Comparison of ENCODE assay signal across 18 cellular contexts in genomic region chr10:78306358-78306757, GRCh38.
DNase-seq lines count a peak whose midpoint lies in the region; ATAC-seq, FAIRE-seq and TF ChIP-seq lines count a peak whose summit lies in the region.
"Had no signal": no experiment of that assay in that cellular context is flagged by ENCODE, and none has a peak within 500 bp of the region (broad histone marks: within the 10 kb centered on the region; RNA-seq: fewer than 3 reads in every experiment).

No MANE protein-coding gene starts in this region.

- H2BK12ac ChIP-seq in H1 (ENCODE audit: low read depth, low read length) (no peak overlapping the region), neuronal stem cell (ENCODE audit: low read length) (no peak overlapping the region)

- H2AK5ac ChIP-seq in H1 (ENCODE audit: low read depth, low read length), result no peak overlapping the region
- H2AK5ac ChIP-seq in neuronal stem cell (ENCODE audit: low read depth, low read length), result peak overlapping the region; percentile 44

- H3K27me3 ChIP-seq in colonic mucosa (no peaks in the 10 kb centered on the region), H1 (replicated peaks in 1 of 4; ENCODE audit: control insufficient read depth in 3 of 4, extremely low read depth in 1 of 4, insufficient read depth in 3 of 4, low read length in 3 of 4) (0 out of 7 replicates have a peak, but pooled peaks cover 0 to 3% (median 0%) of the 10 kb centered on the region in 4 experiments), neuronal stem cell (ENCODE audit: control insufficient read depth in 3 of 3, insufficient read depth in 3 of 3, low read depth in 1 of 3, low read length in 3 of 3) (no peaks in the 10 kb centered on the region), sigmoid colon (no peaks in the 10 kb centered on the region)
- H3K27me3 ChIP-seq: BE2C, MG63 had no signal

- no peaks in the 10 kb centered on the region for H3K4me1 ChIP-seq in colonic mucosa
- H3K4me1 ChIP-seq in H1 (replicated peaks in 1 of 4; ENCODE audit: control insufficient read depth in 3 of 4, insufficient read depth in 4 of 4, low read length in 3 of 4), result peaks cover 7 to 10% (median 7%) of the 10 kb centered on the region in 4 experiments
- H3K4me1 ChIP-seq in neuronal stem cell (ENCODE audit: control insufficient read depth in 2 of 2, insufficient read depth in 1 of 2, low read depth in 1 of 2, low read length in 2 of 2), result peaks cover 9 to 10% of the 10 kb centered on the region in 2 donors
- H3K4me1 ChIP-seq in sigmoid colon, result peaks cover 0 to 53% (median 38%) of the 10 kb centered on the region in 4 donors

- no peak overlapping the region for H2BK5ac ChIP-seq in H1 (ENCODE audit: low read depth, low read length)
- H2BK5ac ChIP-seq in neuronal stem cell (ENCODE audit: low read length), result peak overlapping the region; percentile 32

- H2BK120ac ChIP-seq in H1 (replicated peaks; ENCODE audit: low read depth, low read length) (no peak overlapping the region), neuronal stem cell (ENCODE audit: low read depth, low read length) (no peak overlapping the region)

- no peak for TF ChIP-seq RAD21 in H1 (IDR thresholded peaks at IDR 0.05 in 1 of 2, conservative IDR thresholded peaks at IDR 0.05 in 1 of 2; ENCODE audit: low read depth in 2 of 2, low read length in 2 of 2)

- H3K79me2 ChIP-seq in H1 (ENCODE audit: control insufficient read depth in 1 of 2, insufficient read depth in 2 of 2, low read length in 2 of 2), result no peaks in the 10 kb centered on the region

- H3K36me3 ChIP-seq in colonic mucosa (no peaks in the 10 kb centered on the region), H1 (ENCODE audit: control insufficient read depth in 2 of 4, insufficient read depth in 4 of 4, low read length in 3 of 4) (no peaks in the 10 kb centered on the region), neuronal stem cell (replicated peaks in 1 of 2; ENCODE audit: control insufficient read depth in 2 of 2, insufficient read depth in 2 of 2, low read length in 2 of 2) (no peaks in the 10 kb centered on the region), sigmoid colon (no peaks in the 10 kb centered on the region)
- H3K36me3 ChIP-seq: BE2C had no signal

- no peaks in the 10 kb centered on the region for H3K9me3 ChIP-seq in colonic mucosa
- H3K9me3 ChIP-seq in H1 (ENCODE audit: insufficient read depth in 2 of 2, low read depth in 1 of 2, low read length in 1 of 2), result no peaks in the 10 kb centered on the region
- H3K9me3 ChIP-seq in neuronal stem cell (replicated peaks in 1 of 2; ENCODE audit: control insufficient read depth in 2 of 2, insufficient read depth in 1 of 2, low read depth in 1 of 2, low read length in 2 of 2), result no peaks in the 10 kb centered on the region
- no peaks in the 10 kb centered on the region for H3K9me3 ChIP-seq in sigmoid colon
- H3K9me3 ChIP-seq: BE2C, MG63 had no signal

- no peak for ATAC-seq in HG03280 (IDR thresholded peaks at IDR 0.05; ENCODE audit: unreplicated experiment)
- ATAC-seq: HepG2, K562, PC-3 had no signal

- no peak overlapping the region for H3K56ac ChIP-seq in H1 (replicated peaks; ENCODE audit: insufficient read length, low read depth, low read length)

- H3K9ac ChIP-seq in colonic mucosa (ENCODE audit: low read depth in 2 of 2, low read length in 2 of 2), result no peak overlapping the region
- no peak overlapping the region for H3K9ac ChIP-seq in H1 (replicated peaks in 1 of 4; ENCODE audit: extremely low read depth in 1 of 4, low read depth in 3 of 4, low read length in 3 of 4)
- H3K9ac ChIP-seq in neuronal stem cell (ENCODE audit: low read depth, low read length, poor library complexity), result no peak overlapping the region

- DNase-seq in colonic mucosa, result peak; percentile 13
- DNase-seq in H1 (ENCODE audit: low read depth in 1 of 2, low spot score in 2 of 2), result peak in 1 of 2 experiments; percentile 10
- no peak for DNase-seq in neuronal stem cell (ENCODE audit: low spot score)
- peak; percentile 11 for DNase-seq in stimulated activated CD8-positive, alpha-beta memory T cell treated with anti-CD3 and anti-CD28 coated beads, Interleukin-4, amount 100 ng/mL, for 48 hours
- DNase-seq in NOMO-1 treated with DMSO at 0.1 percent for 48 hours (lab: John Stamatoyannopoulos, UW; ENCODE audit: unreplicated experiment), result no peak
- DNase-seq in sigmoid colon, result no peak
- DNase-seq: BE2C, H7, HFFc6, MG63, NCI-H1694 treated with DMSO at 0.1 percent for 48 hours, NCI-H446 treated with DMSO at 0.1 percent for 48 hours, PC-3, Right ventricle myocardium superior had no signal

- intact Hi-C loops in colonic mucosa (cut with DNase I), result loop anchor here (10.0 kb wide), 2 partner anchors 262 to 888 kb away; no protein-coding TSS in a partner anchor
- intact Hi-C loops in sigmoid colon (cut with DNase I), result loop anchor here (5.0 to 10.0 kb wide), 2 partner anchors 126 to 448 kb away; no protein-coding TSS in a partner anchor

- peak overlapping the region; percentile 10 for H4K5ac ChIP-seq in H1 (ENCODE audit: insufficient read length, low read depth, low read length)

- H2AFZ ChIP-seq in H1 (ENCODE audit: low read length), result no peak overlapping the region
- no peak overlapping the region for H2AFZ ChIP-seq in neuronal stem cell (ENCODE audit: low read length)

- H4K8ac ChIP-seq in H1 (ENCODE audit: extremely low read depth, insufficient read depth, low read length) (no peak overlapping the region), neuronal stem cell (ENCODE audit: low read depth, low read length) (no peak overlapping the region)

- TF ChIP-seq EP300 in H1 (IDR thresholded peaks at IDR 0.05; ENCODE audit: borderline replicate concordance in 1 of 2, low read depth in 2 of 2, low read length in 2 of 2) (no peak), sigmoid colon (IDR thresholded peaks at IDR 0.05) (no peak)

- H4K20me1 ChIP-seq in H1 (replicated peaks in 1 of 2; ENCODE audit: control insufficient read depth in 1 of 2, insufficient read depth in 2 of 2, low read length in 2 of 2), result no peaks in the 10 kb centered on the region

- no peak for FAIRE-seq in H1 (lab: Jason Lieb, UNC)
- FAIRE-seq: HepG2, K562 had no signal

- TF ChIP-seq CTCF in colonic mucosa (IDR thresholded peaks at IDR 0.05), result no peak
- TF ChIP-seq CTCF in H1 (IDR thresholded peaks at IDR 0.05; ENCODE audit: control extremely low read depth in 1 of 3, insufficient read depth in 1 of 3, low read depth in 1 of 3, low read length in 3 of 3), result no peak
- TF ChIP-seq CTCF in sigmoid colon (IDR thresholded peaks at IDR 0.05), result no peak

- 85% methylated on average over 5 of the region's 5 CpGs; no CpG with 5 or more reads in 1 of the 2 experiments for WGBS in H1 (ENCODE audit: extremely low coverage in 1 of 2, insufficient coverage in 1 of 2, insufficient read length in 1 of 2, insufficient replicate concordance in 2 of 2, low coverage in 1 of 2, low lambda C conversion rate in 2 of 2, missing lambda C conversion rate in 1 of 2), 2 experiments
- no CpG with 5 or more reads among the region's 5 CpGs for WGBS in neuronal stem cell (ENCODE audit: extremely low coverage in 2 of 2, insufficient read length in 2 of 2, insufficient replicate concordance in 1 of 2), 2 donors
- 90 to 93% methylated on average over 5 of the region's 5 CpGs for WGBS in sigmoid colon, 2 donors

- no peak overlapping the region for H3K18ac ChIP-seq in H1 (ENCODE audit: extremely low read depth, low read length)
- H3K18ac ChIP-seq in neuronal stem cell (ENCODE audit: low read length), result peak overlapping the region; percentile 40

- no peak for TF ChIP-seq POLR2A in H1 (IDR thresholded peaks at IDR 0.05; ENCODE audit: control extremely low read depth in 1 of 2, low read depth in 2 of 2, low read length in 2 of 2)
- no peak for TF ChIP-seq POLR2A in sigmoid colon (IDR thresholded peaks at IDR 0.05)

- no peaks in the 10 kb centered on the region for H3K79me1 ChIP-seq in H1 (ENCODE audit: low read depth, low read length)
- no peaks in the 10 kb centered on the region for H3K79me1 ChIP-seq in neuronal stem cell (ENCODE audit: low read depth, low read length)

- H3K4me3 ChIP-seq in colonic mucosa (no peak overlapping the region), H1 (ENCODE audit: extremely low read depth in 1 of 4, insufficient read depth in 2 of 4, low read depth in 3 of 4, low read length in 4 of 4) (no peak overlapping the region), neuronal stem cell (ENCODE audit: low read length in 2 of 2) (no peak overlapping the region), sigmoid colon (no peak overlapping the region)
- H3K4me3 ChIP-seq: K562, MG63 had no signal

- H2BK20ac ChIP-seq in H1 (ENCODE audit: low read length), result no peak overlapping the region

- no peak overlapping the region for H3K14ac ChIP-seq in H1 (ENCODE audit: insufficient read length)
- H3K14ac ChIP-seq in neuronal stem cell (ENCODE audit: low read length), result no peak overlapping the region

- CTCF ChIA-PET in H1 (lab: Charles Lee; ENCODE audit: partially characterized antibody), result interaction anchor here (0.7 to 5.3 kb wide), 5 partner anchors 15 to 259 kb away, joined by 3 to 55 read pairs (median 4); no protein-coding TSS in a partner anchor

- POLR2A ChIA-PET in H1 (lab: Charles Lee; ENCODE audit: partially characterized antibody), result interaction anchor here (0.8 kb wide), 1 partner anchor 13 kb away, joined by 4 read pairs; no protein-coding TSS in a partner anchor

- H3K4me2 ChIP-seq in H1 (ENCODE audit: insufficient read depth in 1 of 2, low read depth in 2 of 2, low read length in 2 of 2), result no peak overlapping the region
- no peak overlapping the region for H3K4me2 ChIP-seq in neuronal stem cell (ENCODE audit: insufficient read depth, low read length, poor library complexity, severe bottlenecking)

- H4K91ac ChIP-seq in H1 (replicated peaks; ENCODE audit: insufficient read length, low read length) (no peak overlapping the region), neuronal stem cell (ENCODE audit: low read depth, low read length, poor library complexity) (no peak overlapping the region)

- H3K4ac ChIP-seq in H1 (replicated peaks; ENCODE audit: insufficient read length, low read depth, low read length), result no peak overlapping the region
- H3K4ac ChIP-seq in neuronal stem cell (ENCODE audit: low read length), result no peak overlapping the region

- no peak overlapping the region for H2BK15ac ChIP-seq in H1 (ENCODE audit: low read length)
- H2BK15ac ChIP-seq in neuronal stem cell (ENCODE audit: low read length), result peak overlapping the region; percentile 7

- H3K27ac ChIP-seq in colonic mucosa (no peak overlapping the region), H1 (ENCODE audit: low read depth, low read length) (no peak overlapping the region), neuronal stem cell (replicated peaks; ENCODE audit: low read length) (no peak overlapping the region), sigmoid colon (peak overlapping the region in 2 of 4 donors; percentile 25 to 87)
- H3K27ac ChIP-seq: HL-60 had no signal

- peaks cover 4% of the 10 kb centered on the region for H3K23me2 ChIP-seq in H1 (ENCODE audit: low read depth, low read length)

- no peak overlapping the region for H3K23ac ChIP-seq in H1 (ENCODE audit: insufficient read length)
- H3K23ac ChIP-seq in neuronal stem cell (ENCODE audit: low read depth, low read length, poor library complexity), result no peak overlapping the region

TF ChIP-seq in H1, 55 proteins besides CTCF, POLR2A, EP300 and RAD21:
- no peak for TF ChIP-seq HDAC6 (IDR thresholded peaks at IDR 0.05; ENCODE audit: low read depth, low read length)
- TF ChIP-seq CEBPB (IDR thresholded peaks at IDR 0.05; ENCODE audit: low read depth, low read length), result no peak
- no peak for TF ChIP-seq GTF2F1 (IDR thresholded peaks at IDR 0.05; ENCODE audit: borderline replicate concordance, low read depth, low read length)

Comparison
In these comparisons a context has a peak if more than half of its experiments do, and no peak if none do; other contexts are left out.
1. DNase-seq: peak in colonic mucosa (single experiment) and stimulated activated CD8-positive, alpha-beta memory T cell treated with anti-CD3 and anti-CD28 coated beads, Interleukin-4, amount 100 ng/mL, for 48 hours (single experiment); none in neuronal stem cell (single experiment), NOMO-1 treated with DMSO at 0.1 percent for 48 hours (single experiment) and sigmoid colon (single experiment).